Comparison of ENCODE assay signal across 9 cellular contexts in the genomic region with DNA sequence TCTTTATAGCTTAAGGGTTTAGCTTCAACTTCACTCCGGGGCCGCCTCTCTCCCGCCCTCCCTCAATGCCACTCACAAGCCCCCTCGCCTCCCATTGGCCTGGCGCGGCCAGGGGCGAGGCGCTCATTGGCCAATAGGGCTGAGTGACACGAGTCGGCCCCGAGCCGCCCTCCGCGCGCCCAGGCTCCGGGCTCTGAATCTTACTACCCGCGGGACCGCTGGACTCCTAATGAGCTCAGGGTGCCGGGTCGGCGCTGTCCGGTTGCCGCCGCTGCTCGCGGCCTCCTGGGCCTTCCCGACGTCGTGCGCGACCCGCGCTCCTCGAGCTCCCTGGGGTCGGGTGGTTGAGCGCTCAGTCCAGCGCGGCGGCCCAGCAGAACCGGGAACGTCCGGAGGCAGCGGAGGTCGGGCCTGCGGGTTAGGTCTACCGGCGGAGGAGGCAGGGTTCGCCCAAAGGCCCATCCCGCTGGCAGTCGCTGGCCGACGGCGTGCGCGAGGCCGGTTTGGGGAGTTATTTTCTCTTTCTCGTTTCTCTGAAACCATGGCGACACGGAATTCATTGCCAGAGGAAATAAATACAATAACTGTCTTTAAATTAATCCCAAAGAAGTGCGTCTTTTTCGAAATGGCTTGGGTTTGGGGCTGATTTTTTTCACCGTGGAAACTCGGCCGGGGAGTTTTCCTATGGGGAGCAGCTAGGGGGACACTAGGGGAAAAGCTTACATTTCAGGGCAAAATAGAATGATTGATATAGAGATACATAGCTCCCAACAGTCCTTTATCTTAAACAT. TPM values are rescaled to one million over a fixed set of nuclear protein-coding genes. Genes with fewer than 3 reads are reported as not detected.
DNase-seq lines count a peak whose midpoint lies in the region; ATAC-seq, FAIRE-seq and TF ChIP-seq lines count a peak whose summit lies in the region.
"Had no signal": no experiment of that assay in that cellular context is flagged by ENCODE, and none has a peak within 500 bp of the region (broad histone marks: within the 10 kb centered on the region; RNA-seq: fewer than 3 reads in every experiment).

SIM1 (minus strand) TSS at position 12 of the 791 bp plus-strand sequence. CDS start 1,453 bp downstream, outside the sequence.

- no peak for TF ChIP-seq POLR2A in GM12892 (IDR thresholded peaks at IDR 0.05; ENCODE audit: low read depth, low read length)

- DNase-seq in GM12892 (ENCODE audit: insufficient read length), result peak; percentile 56
- peak; percentile 89 for DNase-seq in OCI-M1 (lab: John Stamatoyannopoulos, UW)
- peak; percentile 58 for DNase-seq in neural crest cell (ENCODE audit: low read depth, low spot score)
- DNase-seq in OCI-M2 (lab: John Stamatoyannopoulos, UW; ENCODE audit: unreplicated experiment), result no peak
- DNase-seq in AML-193 (lab: John Stamatoyannopoulos, UW), result no peak

- ATAC-seq in HG02763 (IDR thresholded peaks at IDR 0.05; ENCODE audit: unreplicated experiment), result peak; percentile 38
- peak; percentile 60 for ATAC-seq in esophagus mucosa
- ATAC-seq in GM21528 (IDR thresholded peaks at IDR 0.05; ENCODE audit: low FRiP score, unreplicated experiment), result no peak

- H3K9me3 Mint-ChIP-seq in neural crest cell, result no peaks in the 10 kb centered on the region

- TF ChIP-seq CTCF in neural crest cell (conservative IDR thresholded peaks at IDR 0.05), result no peak

- H3K36me3 Mint-ChIP-seq in neural crest cell (ENCODE audit: low read depth), result no peaks in the 10 kb centered on the region

- H3K27ac Mint-ChIP-seq in neural crest cell (ENCODE audit: unreplicated experiment), result no peak within 1 kb of the TSS

- FAIRE-seq in GM12892 (lab: Jason Lieb, UNC), result no peak

- H3K27me3 Mint-ChIP-seq in neural crest cell (ENCODE audit: low read depth), result peaks cover 57% of the 10 kb centered on the region

- H3K4me1 Mint-ChIP-seq in neural crest cell, result peaks cover 11% of the 10 kb centered on the region

- H3K4me3 Mint-ChIP-seq in neural crest cell, result peak within 1 kb of the TSS; percentile 79

RNA-seq across cellular contexts. Expression of gene SIM1, which starts in this region (rescaled TPM):
- polyA plus RNA-seq in GM12892 (2012; ENCODE audit: missing spikeins), result not detected
- total RNA-seq in esophagus mucosa (not detected), neural crest cell (0.55 and 0.58 TPM in 2 replicates)
- total RNA-seq: activated CD8-positive, alpha-beta memory T cell treated with anti-CD3 and anti-CD28 coated beads for 36 hours had no signal

Comparison
In these comparisons a context has a peak if more than half of its experiments do, and no peak if none do; other contexts are left out.
1. Peak in ATAC-seq in esophagus mucosa; RNA of the gene not detected or under 1 TPM.
2. Peak in DNase-seq in neural crest cell; RNA of the gene not detected or under 1 TPM.
3. DNase-seq: peak in GM12892 (single experiment) and OCI-M1 (single experiment); none in OCI-M2 (single experiment) and AML-193 (0 of 2).